1 cellular context compared by ENCODE assay signal in the genomic region with DNA sequence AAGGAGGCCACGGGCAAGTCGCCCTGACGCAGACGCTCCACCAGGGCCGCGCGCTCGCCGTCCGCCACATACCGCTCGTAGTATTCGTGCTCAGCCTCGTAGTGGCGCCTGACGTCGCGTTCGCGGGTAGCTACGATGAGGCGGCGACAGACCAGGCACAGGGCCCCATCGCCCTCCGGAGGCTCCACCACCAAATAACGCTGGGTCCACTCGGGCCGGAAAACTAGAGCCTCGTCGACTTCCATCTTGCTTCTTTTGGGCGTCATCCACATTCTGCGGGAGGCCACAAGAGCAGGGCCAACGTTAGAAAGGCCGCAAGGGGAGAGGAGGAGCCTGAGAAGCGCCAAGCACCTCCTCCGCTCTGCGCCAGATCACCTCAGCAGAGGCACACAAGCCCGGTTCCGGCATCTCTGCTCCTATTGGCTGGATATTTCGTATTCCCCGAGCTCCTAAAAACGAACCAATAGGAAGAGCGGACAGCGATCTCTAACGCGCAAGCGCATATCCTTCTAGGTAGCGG.
A peak's percentile ranks its signal among the peaks of the same experiment; 100 is the strongest.
TF ChIP-seq lines count a peak whose summit lies in the region.

Gene EPM2AIP1 (minus strand): TSS at position 326 of the 520 bp plus-strand sequence. CDS start 54 bp downstream, at position 272.

TF ChIP-seq in HEK293, 187 proteins besides CTCF, POLR2A, EP300 and RAD21 (continued from another document):
- TF ChIP-seq ZBTB6 (tag by site-specific recombination; IDR thresholded peaks at IDR 0.05) (no peak), ZEB2 (tag by site-specific recombination; IDR thresholded peaks at IDR 0.05) (0 out of 2 replicates have a peak, but pooled peaks have one; percentile 24), ZNF23 (tag by site-specific recombination; IDR thresholded peaks at IDR 0.05; ENCODE audit: borderline replicate concordance) (no peak), ZNF791 (tag by site-specific recombination; IDR thresholded peaks at IDR 0.05) (no peak), PRDM4 (tag by site-specific recombination; IDR thresholded peaks at IDR 0.05) (no peak), KLF7 (tag by site-specific recombination; IDR thresholded peaks at IDR 0.05; ENCODE audit: borderline replicate concordance) (peak; percentile 44), SP7 (tag by site-specific recombination; IDR thresholded peaks at IDR 0.05) (peak; percentile 37), ZFP69B (tag by site-specific recombination; IDR thresholded peaks at IDR 0.05) (no peak), ZNF843 (tag by site-specific recombination; IDR thresholded peaks at IDR 0.05) (peak; percentile 39; the same call in 1 of the 2 replicates), ZNF426 (tag by site-specific recombination; IDR thresholded peaks at IDR 0.05) (no peak), ZNF394 (tag by site-specific recombination; IDR thresholded peaks at IDR 0.05; ENCODE audit: borderline replicate concordance) (0 out of 2 replicates have a peak, but pooled peaks have one; percentile 21), HOXA7 (CRISPR knock-in tag; IDR thresholded peaks at IDR 0.05; ENCODE audit: borderline replicate concordance) (no peak), ZSCAN16 (tag by site-specific recombination; IDR thresholded peaks at IDR 0.05) (no peak), ZNF660 (tag by site-specific recombination; IDR thresholded peaks at IDR 0.05) (0 out of 2 replicates have a peak, but pooled peaks have one; percentile 35)
- TF ChIP-seq, protein P1, sequence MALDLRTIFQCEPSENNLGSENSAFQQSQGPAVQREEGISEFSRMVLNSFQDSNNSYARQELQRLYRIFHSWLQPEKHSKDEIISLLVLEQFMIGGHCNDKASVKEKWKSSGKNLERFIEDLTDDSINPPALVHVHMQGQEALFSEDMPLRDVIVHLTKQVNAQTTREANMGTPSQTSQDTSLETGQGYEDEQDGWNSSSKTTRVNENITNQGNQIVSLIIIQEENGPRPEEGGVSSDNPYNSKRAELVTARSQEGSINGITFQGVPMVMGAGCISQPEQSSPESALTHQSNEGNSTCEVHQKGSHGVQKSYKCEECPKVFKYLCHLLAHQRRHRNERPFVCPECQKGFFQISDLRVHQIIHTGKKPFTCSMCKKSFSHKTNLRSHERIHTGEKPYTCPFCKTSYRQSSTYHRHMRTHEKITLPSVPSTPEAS (tag by site-specific recombination; IDR thresholded peaks at IDR 0.05), result 0 out of 2 replicates have a peak, but pooled peaks have one; percentile 6
- TF ChIP-seq, protein P2, sequence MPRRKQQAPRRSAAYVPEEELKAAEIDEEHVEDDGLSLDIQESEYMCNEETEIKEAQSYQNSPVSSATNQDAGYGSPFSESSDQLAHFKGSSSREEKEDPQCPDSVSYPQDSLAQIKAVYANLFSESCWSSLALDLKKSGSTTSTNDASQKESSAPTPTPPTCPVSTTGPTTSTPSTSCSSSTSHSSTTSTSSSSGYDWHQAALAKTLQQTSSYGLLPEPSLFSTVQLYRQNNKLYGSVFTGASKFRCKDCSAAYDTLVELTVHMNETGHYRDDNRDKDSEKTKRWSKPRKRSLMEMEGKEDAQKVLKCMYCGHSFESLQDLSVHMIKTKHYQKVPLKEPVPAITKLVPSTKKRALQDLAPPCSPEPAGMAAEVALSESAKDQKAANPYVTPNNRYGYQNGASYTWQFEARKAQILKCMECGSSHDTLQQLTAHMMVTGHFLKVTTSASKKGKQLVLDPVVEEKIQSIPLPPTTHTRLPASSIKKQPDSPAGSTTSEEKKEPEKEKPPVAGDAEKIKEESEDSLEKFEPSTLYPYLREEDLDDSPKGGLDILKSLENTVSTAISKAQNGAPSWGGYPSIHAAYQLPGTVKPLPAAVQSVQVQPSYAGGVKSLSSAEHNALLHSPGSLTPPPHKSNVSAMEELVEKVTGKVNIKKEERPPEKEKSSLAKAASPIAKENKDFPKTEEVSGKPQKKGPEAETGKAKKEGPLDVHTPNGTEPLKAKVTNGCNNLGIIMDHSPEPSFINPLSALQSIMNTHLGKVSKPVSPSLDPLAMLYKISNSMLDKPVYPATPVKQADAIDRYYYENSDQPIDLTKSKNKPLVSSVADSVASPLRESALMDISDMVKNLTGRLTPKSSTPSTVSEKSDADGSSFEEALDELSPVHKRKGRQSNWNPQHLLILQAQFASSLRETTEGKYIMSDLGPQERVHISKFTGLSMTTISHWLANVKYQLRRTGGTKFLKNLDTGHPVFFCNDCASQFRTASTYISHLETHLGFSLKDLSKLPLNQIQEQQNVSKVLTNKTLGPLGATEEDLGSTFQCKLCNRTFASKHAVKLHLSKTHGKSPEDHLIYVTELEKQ (tag by site-specific recombination; IDR thresholded peaks at IDR 0.05; ENCODE audit: borderline replicate concordance), result no peak
- TF ChIP-seq, protein P3, sequence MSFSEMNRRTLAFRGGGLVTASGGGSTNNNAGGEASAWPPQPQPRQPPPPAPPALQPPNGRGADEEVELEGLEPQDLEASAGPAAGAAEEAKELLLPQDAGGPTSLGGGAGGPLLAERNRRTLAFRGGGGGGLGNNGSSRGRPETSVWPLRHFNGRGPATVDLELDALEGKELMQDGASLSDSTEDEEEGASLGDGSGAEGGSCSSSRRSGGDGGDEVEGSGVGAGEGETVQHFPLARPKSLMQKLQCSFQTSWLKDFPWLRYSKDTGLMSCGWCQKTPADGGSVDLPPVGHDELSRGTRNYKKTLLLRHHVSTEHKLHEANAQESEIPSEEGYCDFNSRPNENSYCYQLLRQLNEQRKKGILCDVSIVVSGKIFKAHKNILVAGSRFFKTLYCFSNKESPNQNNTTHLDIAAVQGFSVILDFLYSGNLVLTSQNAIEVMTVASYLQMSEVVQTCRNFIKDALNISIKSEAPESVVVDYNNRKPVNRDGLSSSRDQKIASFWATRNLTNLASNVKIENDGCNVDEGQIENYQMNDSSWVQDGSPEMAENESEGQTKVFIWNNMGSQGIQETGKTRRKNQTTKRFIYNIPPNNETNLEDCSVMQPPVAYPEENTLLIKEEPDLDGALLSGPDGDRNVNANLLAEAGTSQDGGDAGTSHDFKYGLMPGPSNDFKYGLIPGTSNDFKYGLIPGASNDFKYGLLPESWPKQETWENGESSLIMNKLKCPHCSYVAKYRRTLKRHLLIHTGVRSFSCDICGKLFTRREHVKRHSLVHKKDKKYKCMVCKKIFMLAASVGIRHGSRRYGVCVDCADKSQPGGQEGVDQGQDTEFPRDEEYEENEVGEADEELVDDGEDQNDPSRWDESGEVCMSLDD (tag by site-specific recombination; IDR thresholded peaks at IDR 0.05), result no peak
